Comparison of ENCODE assay signal across 18 cellular contexts in genomic region chr12:32290411-32290810, GRCh38.
DNase-seq lines count a peak whose midpoint lies in the region; ATAC-seq and TF ChIP-seq lines count a peak whose summit lies in the region.
"Had no signal": no experiment of that assay in that cellular context is flagged by ENCODE, and none has a peak within 500 bp of the region (broad histone marks: within the 10 kb centered on the region; RNA-seq: fewer than 3 reads in every experiment).

No MANE protein-coding gene starts in this region.

- POLR2A ChIA-PET in naive thymus-derived CD4-positive, alpha-beta T cell (lab: Charles Lee): no interaction called here

- H3K27ac ChIP-seq in GM23248: no peak overlapping the region
- peak overlapping the region; percentile 33 for H3K27ac ChIP-seq in OCI-LY1 (ENCODE audit: low read depth, low read length, poor library complexity, severe bottlenecking)
- H3K27ac ChIP-seq in neural progenitor cell: no peak overlapping the region
- no peak overlapping the region for H3K27ac ChIP-seq in naive thymus-derived CD4-positive, alpha-beta T cell (ENCODE audit: low read depth, low read length)
- H3K27ac ChIP-seq: neutrophil, upper lobe of left lung had no signal

- H3K36me3 Mint-ChIP-seq in neural progenitor cell: peaks cover 6% of the 10 kb centered on the region
- peaks cover 0 to 23% (median 5%) of the 10 kb centered on the region in 5 donors for H3K36me3 Mint-ChIP-seq in naive thymus-derived CD4-positive, alpha-beta T cell

- TF ChIP-seq CTCF in OCI-LY1 (IDR thresholded peaks at IDR 0.05; ENCODE audit: low read length) (no peak), neural progenitor cell (IDR thresholded peaks at IDR 0.05) (no peak)

- CTCF ChIA-PET in naive thymus-derived CD4-positive, alpha-beta T cell (lab: Charles Lee): interaction anchor here (0.6 to 1.9 kb wide), 4 partner anchors 11 to 637 kb away, joined by 3 to 7 read pairs (median 4); no protein-coding TSS in a partner anchor

- no peak for ATAC-seq in naive thymus-derived CD4-positive, alpha-beta T cell
- ATAC-seq: activated CD8-positive, alpha-beta T cell treated with anti-CD3 and anti-CD28 coated beads, Interleukin-2, amount 10 ng/mL, durations not matched to agents 7 days and 5 days; GM12878; T-helper 17 cell had no signal

- H3K4me3 ChIP-seq in GM23248 (no peak overlapping the region), OCI-LY1 (ENCODE audit: low read depth, low read length, poor library complexity, severe bottlenecking) (no peak overlapping the region), neural progenitor cell (no peak overlapping the region)
- H3K4me3 ChIP-seq in naive thymus-derived CD4-positive, alpha-beta T cell (ENCODE audit: low read length): no peak overlapping the region
- H3K4me3 ChIP-seq: GM12878, HAP-1, upper lobe of left lung had no signal

- no peak overlapping the region for H3K4me3 Mint-ChIP-seq in neural progenitor cell
- H3K4me3 Mint-ChIP-seq in naive thymus-derived CD4-positive, alpha-beta T cell: no peak overlapping the region
- H3K4me3 Mint-ChIP-seq: activated CD8-positive, alpha-beta T cell treated with anti-CD3 and anti-CD28 coated beads, Interleukin-2, amount 10 ng/mL, durations not matched to agents 7 days and 5 days; T-helper 17 cell had no signal

- H3K27ac Mint-ChIP-seq in neural progenitor cell: no peak overlapping the region
- peak overlapping the region in 1 of 9 donors; percentile 87 for H3K27ac Mint-ChIP-seq in naive thymus-derived CD4-positive, alpha-beta T cell
- H3K27ac Mint-ChIP-seq: activated CD8-positive, alpha-beta T cell treated with anti-CD3 and anti-CD28 coated beads, Interleukin-2, amount 10 ng/mL, durations not matched to agents 7 days and 5 days; T-helper 17 cell had no signal

- no peak overlapping the region for H3K9ac ChIP-seq in GM23248
- no peak overlapping the region for H3K9ac ChIP-seq in OCI-LY1 (ENCODE audit: low read length)
- no peak overlapping the region for H3K9ac ChIP-seq in neural progenitor cell

- H4K20me1 ChIP-seq in GM23248 (ENCODE audit: insufficient read depth): no peaks in the 10 kb centered on the region
- no peaks in the 10 kb centered on the region for H4K20me1 ChIP-seq in OCI-LY1 (ENCODE audit: insufficient read depth, low read length)
- no peaks in the 10 kb centered on the region for H4K20me1 ChIP-seq in neural progenitor cell (ENCODE audit: low read depth)

- no peaks in the 10 kb centered on the region for H3K9me2 ChIP-seq in GM23248 (ENCODE audit: insufficient read depth)
- H3K9me2 ChIP-seq in OCI-LY1 (ENCODE audit: low read depth, low read length): no peaks in the 10 kb centered on the region

- H3K4me2 ChIP-seq in GM23248 (ENCODE audit: unreplicated experiment) (no peak overlapping the region), OCI-LY1 (ENCODE audit: low read length) (no peak overlapping the region), neural progenitor cell (no peak overlapping the region)

- H3F3A ChIP-seq in GM23248 (ENCODE audit: insufficient read depth): no peaks in the 10 kb centered on the region
- peaks cover 3% of the 10 kb centered on the region; the same call in 1 of the 2 replicates for H3F3A ChIP-seq in OCI-LY1 (ENCODE audit: insufficient read depth, low read length)
- peaks cover 19% of the 10 kb centered on the region for H3F3A ChIP-seq in neural progenitor cell (ENCODE audit: low read depth)

- peaks cover 3% of the 10 kb centered on the region for H3K9me3 Mint-ChIP-seq in neural progenitor cell
- H3K9me3 Mint-ChIP-seq in naive thymus-derived CD4-positive, alpha-beta T cell: peaks cover 0 to 4% (median 0%) of the 10 kb centered on the region in 11 donors

- H3K27me3 ChIP-seq in GM23248 (replicated peaks; ENCODE audit: insufficient read depth) (no peaks in the 10 kb centered on the region), OCI-LY1 (ENCODE audit: insufficient read depth, low read length) (no peaks in the 10 kb centered on the region), neural progenitor cell (no peaks in the 10 kb centered on the region)
- no peaks in the 10 kb centered on the region for H3K27me3 ChIP-seq in naive thymus-derived CD4-positive, alpha-beta T cell (ENCODE audit: control insufficient read depth in 2 of 2, insufficient read depth in 2 of 2, low read length in 2 of 2)
- H3K27me3 ChIP-seq: neutrophil, upper lobe of left lung had no signal

- DNase-seq in GM23248 (peak; percentile 52), dedifferentiated amniotic fluid mesenchymal stem cell (ENCODE audit: extremely low spot score) (peak; percentile 31), neural progenitor cell (ENCODE audit: low spot score) (peak; percentile 15), cerebellar nuclear complex (lab: John Stamatoyannopoulos, UW) (no peak), GDM1 (lab: John Stamatoyannopoulos, UW) (no peak)
- no peak for DNase-seq in naive thymus-derived CD4-positive, alpha-beta T cell
- DNase-seq in activated CD4-positive, CD25-positive, alpha-beta regulatory T cell (lab: John Stamatoyannopoulos, UW): no peak
- DNase-seq: activated CD8-positive, alpha-beta T cell treated with anti-CD3 and anti-CD28 coated beads, Interleukin-2, amount 10 ng/mL, durations not matched to agents 7 days and 5 days; activated gamma-delta T cell treated with Interleukin-2 at 50 U/mL for 16 hours; cortex of kidney; left cardiac atrium; stimulated activated CD4-positive, alpha-beta T cell treated with anti-CD3 and anti-CD28 coated beads, Interleukin-12 subunit alpha, Interleukin-12 subunit beta, amount 100 ng/mL, for 4 hours; T-helper 17 cell; upper lobe of left lung had no signal

- in situ Hi-C loops in GM23248 (cut with MboI): no loop called here

- H3K4me1 ChIP-seq in GM23248 (ENCODE audit: insufficient read depth) (peaks cover 7% of the 10 kb centered on the region; the same call in 1 of the 2 replicates), OCI-LY1 (ENCODE audit: insufficient read depth, low read length, severe bottlenecking) (peaks cover 14% of the 10 kb centered on the region), neural progenitor cell (peaks cover 33% of the 10 kb centered on the region)
- H3K4me1 ChIP-seq in naive thymus-derived CD4-positive, alpha-beta T cell (ENCODE audit: control insufficient read depth in 2 of 2, insufficient read depth in 2 of 2, low read length in 2 of 2): no peaks in the 10 kb centered on the region
- H3K4me1 ChIP-seq: upper lobe of left lung had no signal

- intact Hi-C loops in naive thymus-derived CD4-positive, alpha-beta T cell (cut with micrococcal nuclease): no loop called here

- peaks cover 2% of the 10 kb centered on the region for H3K27me3 Mint-ChIP-seq in neural progenitor cell (ENCODE audit: insufficient read depth, low read depth)
- no peaks in the 10 kb centered on the region for H3K27me3 Mint-ChIP-seq in naive thymus-derived CD4-positive, alpha-beta T cell
- H3K27me3 Mint-ChIP-seq: T-helper 17 cell had no signal

- peaks cover 7% of the 10 kb centered on the region for H3K4me1 Mint-ChIP-seq in neural progenitor cell
- peaks cover 0 to 3% (median 0%) of the 10 kb centered on the region in 7 donors for H3K4me1 Mint-ChIP-seq in naive thymus-derived CD4-positive, alpha-beta T cell

- H3K36me3 ChIP-seq in GM23248 (ENCODE audit: low read depth): peaks cover 7% of the 10 kb centered on the region; the same call in 1 of the 2 replicates
- H3K36me3 ChIP-seq in OCI-LY1 (ENCODE audit: insufficient read depth, low read length): no peaks in the 10 kb centered on the region; the same call in none of the 2 replicates
- no peaks in the 10 kb centered on the region for H3K36me3 ChIP-seq in neural progenitor cell
- H3K36me3 ChIP-seq in naive thymus-derived CD4-positive, alpha-beta T cell (ENCODE audit: control insufficient read depth in 2 of 3, insufficient read depth in 3 of 3, low read length in 3 of 3): no peaks in the 10 kb centered on the region
- H3K36me3 ChIP-seq: neutrophil had no signal

- H3K9me3 ChIP-seq in GM23248 (ENCODE audit: low read depth) (no peaks in the 10 kb centered on the region), OCI-LY1 (ENCODE audit: low read length) (no peaks in the 10 kb centered on the region), neural progenitor cell (ENCODE audit: low read depth) (no peaks in the 10 kb centered on the region)
- H3K9me3 ChIP-seq in naive thymus-derived CD4-positive, alpha-beta T cell (ENCODE audit: control insufficient read depth in 2 of 3, low read length in 3 of 3): no peaks in the 10 kb centered on the region
- H3K9me3 ChIP-seq: HAP-1, neutrophil, upper lobe of left lung had no signal

- H2AFZ ChIP-seq in GM23248: no peak overlapping the region
- H2AFZ ChIP-seq in OCI-LY1 (ENCODE audit: low read length): no peak overlapping the region
- H2AFZ ChIP-seq in neural progenitor cell (replicated peaks): no peak overlapping the region

- H3K79me2 ChIP-seq in GM23248 (ENCODE audit: insufficient read depth) (peaks cover 71% of the 10 kb centered on the region), OCI-LY1 (ENCODE audit: insufficient read depth, low read length) (0 out of 2 replicates have a peak, but pooled peaks cover 3% of the 10 kb centered on the region), neural progenitor cell (ENCODE audit: low read depth) (peaks cover 45% of the 10 kb centered on the region)

Comparison
In these comparisons a context has a peak if more than half of its experiments do, and no peak if none do; other contexts are left out.
1. DNase-seq: peak in GM23248 (single experiment), dedifferentiated amniotic fluid mesenchymal stem cell (single experiment) and neural progenitor cell (single experiment); none in cerebellar nuclear complex (0 of 2), naive thymus-derived CD4-positive, alpha-beta T cell (0 of 9), activated CD4-positive, CD25-positive, alpha-beta regulatory T cell (0 of 4) and GDM1 (single experiment).